33 cellular contexts compared by ENCODE assay signal in genomic region chr12:24810378-24810777, GRCh38.
"Had no signal": no experiment of that assay in that cellular context is flagged by ENCODE, and none has a peak within 500 bp of the region (broad histone marks: within the 10 kb centered on the region; RNA-seq: fewer than 3 reads in every experiment).

No MANE protein-coding gene starts in this region.

- H3K9me3 ChIP-seq: esophagus muscularis mucosa, gastrocnemius medialis had no signal

- ATAC-seq: activated CD4-positive, alpha-beta T cell treated with anti-CD3 and anti-CD28 coated beads for 36 hours; activated CD8-positive, alpha-beta T cell treated with anti-CD3 and anti-CD28 coated beads, Interleukin-2, amount 10 ng/mL, durations not matched to agents 7 days and 5 days; activated naive CD4-positive, alpha-beta T cell treated with anti-CD3 and anti-CD28 coated beads, Interleukin-2, amount 50 U/mL, for 72 hours; activated T-cell treated with anti-CD3 and anti-CD28 coated beads, Interleukin-2, amount 50 U/mL, for 72 hours; effector memory CD8-positive, alpha-beta T cell; foreskin keratinocyte; gastrocnemius medialis; heart left ventricle had no signal

- H3K4me3 Mint-ChIP-seq: activated CD4-positive, alpha-beta memory T cell treated with anti-CD3 and anti-CD28 coated beads for 36 hours; activated CD4-positive, alpha-beta T cell treated with anti-CD3 and anti-CD28 coated beads for 36 hours; activated CD4-positive, alpha-beta T cell treated with anti-CD3 and anti-CD28 coated beads, Interleukin-2, amount 10 ng/mL, durations not matched to agents 24 days and 14 days; activated CD8-positive, alpha-beta T cell treated with anti-CD3 and anti-CD28 coated beads, Interleukin-2, amount 10 ng/mL, durations not matched to agents 7 days and 5 days; activated naive CD4-positive, alpha-beta T cell treated with anti-CD3 and anti-CD28 coated beads, Interleukin-2, amount 10 ng/mL, durations not matched to agents 7 days and 5 days; activated naive CD8-positive, alpha-beta T cell treated with anti-CD3 and anti-CD28 coated beads, Interleukin-2, amount 10 ng/mL, durations not matched to agents 7 days and 5 days; activated T-cell treated with anti-CD3 and anti-CD28 coated beads, Interleukin-2, amount 50 U/mL, for 24 hours; activated T-cell treated with anti-CD3 and anti-CD28 coated beads, Interleukin-2, amount 50 U/mL, for 72 hours; brain; dendritic cell treated with granulocyte-macrophage colony-stimulating factor and Interleukin-4, amounts not matched to agents 40 ng/mL and 50 ng/mL, for 4 days; effector memory CD8-positive, alpha-beta T cell had no signal

- H3K27me3 ChIP-seq: breast epithelium, cardiac muscle cell, dorsolateral prefrontal cortex, esophagus muscularis mucosa, foreskin keratinocyte, gastrocnemius medialis, heart left ventricle had no signal

- H3K4me3 ChIP-seq: breast epithelium, cardiac muscle cell, coronary artery, dorsolateral prefrontal cortex, esophagus muscularis mucosa, gastrocnemius medialis, heart left ventricle had no signal

- H3K4me1 ChIP-seq: breast epithelium, esophagus muscularis mucosa, foreskin keratinocyte, gastrocnemius medialis had no signal

- H3K27me3 Mint-ChIP-seq: activated CD4-positive, alpha-beta memory T cell treated with anti-CD3 and anti-CD28 coated beads for 36 hours; activated CD4-positive, alpha-beta T cell treated with anti-CD3 and anti-CD28 coated beads, Interleukin-2, amount 10 ng/mL, durations not matched to agents 24 days and 14 days; activated naive CD4-positive, alpha-beta T cell treated with anti-CD3 and anti-CD28 coated beads, Interleukin-2, amount 10 ng/mL, durations not matched to agents 7 days and 5 days; activated naive CD8-positive, alpha-beta T cell treated with anti-CD3 and anti-CD28 coated beads, Interleukin-2, amount 10 ng/mL, durations not matched to agents 7 days and 5 days; activated T-cell treated with anti-CD3 and anti-CD28 coated beads, Interleukin-2, amount 50 U/mL, for 24 hours; effector memory CD8-positive, alpha-beta T cell had no signal

- H3K27ac Mint-ChIP-seq: activated CD4-positive, alpha-beta memory T cell treated with anti-CD3 and anti-CD28 coated beads for 36 hours; activated CD4-positive, alpha-beta T cell treated with anti-CD3 and anti-CD28 coated beads for 36 hours; activated CD4-positive, alpha-beta T cell treated with anti-CD3 and anti-CD28 coated beads, Interleukin-2, amount 10 ng/mL, durations not matched to agents 24 days and 14 days; activated CD8-positive, alpha-beta T cell treated with anti-CD3 and anti-CD28 coated beads, Interleukin-2, amount 10 ng/mL, durations not matched to agents 7 days and 5 days; activated naive CD4-positive, alpha-beta T cell treated with anti-CD3 and anti-CD28 coated beads, Interleukin-2, amount 10 ng/mL, durations not matched to agents 7 days and 5 days; activated naive CD4-positive, alpha-beta T cell treated with anti-CD3 and anti-CD28 coated beads, Interleukin-2, amount 50 U/mL, for 72 hours; activated naive CD8-positive, alpha-beta T cell treated with anti-CD3 and anti-CD28 coated beads, Interleukin-2, amount 10 ng/mL, durations not matched to agents 7 days and 5 days; activated T-cell treated with anti-CD3 and anti-CD28 coated beads, Interleukin-2, amount 50 U/mL, for 24 hours; activated T-cell treated with anti-CD3 and anti-CD28 coated beads, Interleukin-2, amount 50 U/mL, for 72 hours; brain; dendritic cell treated with granulocyte-macrophage colony-stimulating factor and Interleukin-4, amounts not matched to agents 40 ng/mL and 50 ng/mL, for 4 days; effector memory CD8-positive, alpha-beta T cell had no signal

- DNase-seq: activated CD4-positive, alpha-beta memory T cell treated with anti-CD3 and anti-CD28 coated beads for 36 hours; activated CD4-positive, alpha-beta T cell treated with anti-CD3 and anti-CD28 coated beads for 36 hours; activated CD4-positive, alpha-beta T cell treated with anti-CD3 and anti-CD28 coated beads, Interleukin-2, amount 10 ng/mL, durations not matched to agents 24 days and 14 days; activated CD4-positive, CD25-positive, alpha-beta regulatory T cell; activated CD4-positive, CD25-positive, alpha-beta regulatory T cell treated with anti-CD3 and anti-CD28 coated beads, Interleukin-2, amount 50 U/mL, for 72 hours; activated CD8-positive, alpha-beta memory T cell treated with anti-CD3 and anti-CD28 coated beads, Interleukin-2, amount 50 U/mL, for 48 hours; activated CD8-positive, alpha-beta T cell treated with anti-CD3 and anti-CD28 coated beads, Interleukin-2, amount 10 ng/mL, durations not matched to agents 7 days and 5 days; activated gamma-delta T cell; activated naive CD4-positive, alpha-beta T cell; activated naive CD4-positive, alpha-beta T cell treated with anti-CD3 and anti-CD28 coated beads, Interleukin-2, amount 10 ng/mL, durations not matched to agents 7 days and 5 days; activated naive CD8-positive, alpha-beta T cell treated with anti-CD3 and anti-CD28 coated beads, Interleukin-2, amount 10 ng/mL, durations not matched to agents 7 days and 5 days; activated T-cell treated with anti-CD3 and anti-CD28 coated beads for 4 hours; activated T-cell treated with anti-CD3 and anti-CD28 coated beads, Interleukin-2, amount 50 U/mL, for 24 hours; activated T-cell treated with anti-CD3 and anti-CD28 coated beads, Interleukin-2, amount 50 U/mL, for 72 hours; amniotic stem cell; anterior cingulate cortex; central memory CD4-positive, alpha-beta T cell; cerebellar nuclear complex; dorsolateral prefrontal cortex; effector memory CD8-positive, alpha-beta T cell; erythroblast; foreskin keratinocyte; gastrocnemius medialis; glutamatergic neuron; heart left ventricle; T-helper 2 cell had no signal

- H3K36me3 Mint-ChIP-seq: activated CD4-positive, alpha-beta memory T cell treated with anti-CD3 and anti-CD28 coated beads for 36 hours had no signal

- H3K27ac ChIP-seq: breast epithelium, cardiac muscle cell, coronary artery, dorsolateral prefrontal cortex, esophagus muscularis mucosa, foreskin keratinocyte, gastrocnemius medialis, heart left ventricle had no signal

- H3K36me3 ChIP-seq: breast epithelium, cardiac muscle cell, esophagus muscularis mucosa, gastrocnemius medialis, heart left ventricle had no signal
